Comparison of ENCODE assay signal across 16 cellular contexts in the genomic region with DNA sequence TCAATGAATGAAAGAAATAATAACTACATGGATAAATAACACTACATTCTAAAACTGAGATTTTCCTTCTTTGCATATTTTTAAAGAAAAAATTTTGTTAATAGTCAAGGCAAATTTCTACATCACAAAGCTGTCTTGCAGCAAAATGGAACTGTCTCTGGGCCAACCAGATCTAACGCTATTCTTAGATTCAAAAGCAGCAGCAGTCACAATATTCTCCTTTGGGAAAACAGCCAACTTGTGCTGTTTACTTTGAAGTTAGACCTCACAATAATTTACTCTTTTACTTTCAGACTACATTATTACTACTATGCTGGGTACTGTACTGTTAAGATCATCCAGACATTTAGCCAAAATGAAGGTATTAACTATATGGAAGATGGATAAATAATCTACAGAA.
DNase-seq lines count a peak whose midpoint lies in the region; ATAC-seq and TF ChIP-seq lines count a peak whose summit lies in the region.
"Had no signal": no experiment of that assay in that cellular context is flagged by ENCODE, and none has a peak within 500 bp of the region (broad histone marks: within the 10 kb centered on the region; RNA-seq: fewer than 3 reads in every experiment).

No MANE protein-coding gene starts in this region.

- H3F3A ChIP-seq in neural cell (ENCODE audit: insufficient read depth, low read length, poor library complexity, severe bottlenecking), result no peaks in the 10 kb centered on the region

- DNase-seq in IMR-90 (peak; percentile 18), fibroblast of villous mesenchyme (ENCODE audit: low read depth) (peak; percentile 12), ACHN (no peak)
- DNase-seq in activated CD4-positive, alpha-beta T cell treated with anti-CD3 and anti-CD28 coated beads, Interleukin-2, amount 10 ng/mL, durations not matched to agents 24 days and 14 days, result no peak
- DNase-seq: HCEC 1CT, NCI-H1436 treated with DMSO at 0.1 percent for 48 hours, NCI-H2081, NCI-H226, NCI-H526 treated with DMSO at 0.1 percent for 48 hours, PC-3, SK-N-SH had no signal

- H3K36me3 Mint-ChIP-seq in brain, result peaks cover 47% of the 10 kb centered on the region
- no peaks in the 10 kb centered on the region for H3K36me3 Mint-ChIP-seq in activated CD4-positive, alpha-beta T cell treated with anti-CD3 and anti-CD28 coated beads, Interleukin-2, amount 10 ng/mL, durations not matched to agents 24 days and 14 days (ENCODE audit: low read depth)

- intact Hi-C loops in IMR-90 (cut with micrococcal nuclease), result no loop called here
- intact Hi-C loops in activated CD4-positive, alpha-beta T cell treated with anti-CD3 and anti-CD28 coated beads, Interleukin-2, amount 10 ng/mL, durations not matched to agents 24 days and 14 days (cut with micrococcal nuclease), result no loop called here

- BruUV-seq in IMR-90 (replicated peaks; lab: Mats Ljungman, UMichigan), result no TSS peak

- in situ Hi-C loops in IMR-90 (cut with MboI; ENCODE audit: low sequenced_read_pairs) (no loop called here), ACHN (cut with HindIII; ENCODE audit: low pct_ligation_motif_present, low pct_unique_long_range_greater_than_20kb, low sequenced_read_pairs) (no loop called here)

- no peak overlapping the region for H3K23ac ChIP-seq in IMR-90 (ENCODE audit: low read depth, low read length)

- no peak overlapping the region for H3K4ac ChIP-seq in IMR-90 (ENCODE audit: low read depth, low read length)

- H4K91ac ChIP-seq in IMR-90 (ENCODE audit: insufficient read depth, low read depth, low read length), result no peak overlapping the region

- no CpG with 5 or more reads among the region's 1 CpG for WGBS in IMR-90 (ENCODE audit: extremely low coverage in 2 of 2, insufficient read length in 1 of 2), 2 experiments

- H3K4me2 ChIP-seq in IMR-90 (ENCODE audit: low read depth, low read length) (no peak overlapping the region), neural cell (ENCODE audit: low read length) (peak overlapping the region; percentile 38)
- H3K4me2 ChIP-seq: BLaER1, SK-N-SH had no signal

- no peaks in the 10 kb centered on the region for H3K4me1 ChIP-seq in IMR-90 (ENCODE audit: control insufficient read depth, insufficient read depth, low read length)

- H2BK5ac ChIP-seq in IMR-90 (ENCODE audit: low read depth, low read length, poor library complexity, severe bottlenecking), result no peak overlapping the region

- TF ChIP-seq EP300 in neural cell (conservative IDR thresholded peaks at IDR 0.05; ENCODE audit: poor library complexity, severe bottlenecking), result no peak

- H3K4me3 ChIP-seq in IMR-90 (ENCODE audit: insufficient read depth, low read depth, low read length), result no peak overlapping the region
- no peak overlapping the region for H3K4me3 ChIP-seq in fibroblast of villous mesenchyme (ENCODE audit: low read depth, low read length)
- H3K4me3 ChIP-seq in neural cell (ENCODE audit: low read length), result peak overlapping the region; percentile 1
- H3K4me3 ChIP-seq: BLaER1 had no signal

- no peak overlapping the region for H4K5ac ChIP-seq in IMR-90 (ENCODE audit: low read depth, low read length)

- TF ChIP-seq RAD21 in IMR-90 (IDR thresholded peaks at IDR 0.05; ENCODE audit: low read length), result no peak
- TF ChIP-seq RAD21 in neural cell (conservative IDR thresholded peaks at IDR 0.05), result no peak

- H3K9me3 Mint-ChIP-seq in brain, result peaks cover 2 to 16% (median 6%) of the 10 kb centered on the region in 5 experiments
- H3K9me3 Mint-ChIP-seq in activated CD4-positive, alpha-beta T cell treated with anti-CD3 and anti-CD28 coated beads, Interleukin-2, amount 10 ng/mL, durations not matched to agents 24 days and 14 days, result no peaks in the 10 kb centered on the region

- H3K36me3 ChIP-seq in IMR-90 (ENCODE audit: control insufficient read depth, insufficient read depth, low read length) (no peaks in the 10 kb centered on the region), neural cell (ENCODE audit: insufficient read depth, low read length) (no peaks in the 10 kb centered on the region)

- no peaks in the 10 kb centered on the region for H3K27me3 Mint-ChIP-seq in brain
- H3K27me3 Mint-ChIP-seq in activated CD4-positive, alpha-beta T cell treated with anti-CD3 and anti-CD28 coated beads, Interleukin-2, amount 10 ng/mL, durations not matched to agents 24 days and 14 days, result peaks cover 2% of the 10 kb centered on the region

- H2AK9ac ChIP-seq in IMR-90 (replicated peaks; ENCODE audit: low read depth, low read length, poor library complexity), result no peak overlapping the region

- H2BK15ac ChIP-seq in IMR-90 (ENCODE audit: low read depth, low read length), result no peak overlapping the region

- no peak overlapping the region for H3K56ac ChIP-seq in IMR-90 (ENCODE audit: extremely low read depth, insufficient read depth, low read length)

- peak overlapping the region in 3 of 5 experiments; percentile 36 to 63 (median 61) for H3K27ac Mint-ChIP-seq in brain
- no peak overlapping the region for H3K27ac Mint-ChIP-seq in activated CD4-positive, alpha-beta T cell treated with anti-CD3 and anti-CD28 coated beads, Interleukin-2, amount 10 ng/mL, durations not matched to agents 24 days and 14 days

- CTCF ChIA-PET in IMR-90 (lab: Yijun Ruan, JAX), result no interaction called here

- ATAC-seq in IMR-90 (ENCODE audit: low read depth) (no peak), HG03439 (IDR thresholded peaks at IDR 0.05; ENCODE audit: unreplicated experiment) (no peak)
- ATAC-seq: Right ventricle myocardium inferior had no signal

- H3K9me3 ChIP-seq in IMR-90 (ENCODE audit: control insufficient read depth, insufficient read depth, low read length) (no peaks in the 10 kb centered on the region), neural cell (ENCODE audit: low read length) (no peaks in the 10 kb centered on the region)
- H3K9me3 ChIP-seq: BLaER1, SK-N-SH had no signal

- no peak overlapping the region for H2AK5ac ChIP-seq in IMR-90 (ENCODE audit: low read depth, low read length)

- TF ChIP-seq CTCF in IMR-90 (conservative IDR thresholded peaks at IDR 0.05; ENCODE audit: low read depth, low read length) (no peak), brain (conservative IDR thresholded peaks at IDR 0.05) (no peak), fibroblast of villous mesenchyme (IDR thresholded peaks at IDR 0.05; ENCODE audit: insufficient read depth, low read depth, low read length) (no peak), neural cell (IDR thresholded peaks at IDR 0.05; ENCODE audit: poor library complexity, severe bottlenecking) (no peak)

- no peak overlapping the region for H3K4me3 Mint-ChIP-seq in brain
- no peak overlapping the region for H3K4me3 Mint-ChIP-seq in activated CD4-positive, alpha-beta T cell treated with anti-CD3 and anti-CD28 coated beads, Interleukin-2, amount 10 ng/mL, durations not matched to agents 24 days and 14 days

- H2AFZ ChIP-seq in IMR-90 (replicated peaks; ENCODE audit: low read length, poor library complexity) (no peak overlapping the region), neural cell (ENCODE audit: low read depth, low read length) (no peak overlapping the region)

- H2BK20ac ChIP-seq in IMR-90 (ENCODE audit: low read depth, low read length), result no peak overlapping the region

- no peaks in the 10 kb centered on the region for H3K79me1 ChIP-seq in IMR-90 (ENCODE audit: low read depth in 1 of 2, low read length in 2 of 2)

- no peaks in the 10 kb centered on the region for H3K79me2 ChIP-seq in neural cell (replicated peaks; ENCODE audit: insufficient read depth, low read length)

- no peaks in the 10 kb centered on the region for H3K9me2 ChIP-seq in neural cell (ENCODE audit: insufficient read depth, low read length)
- H3K9me2 ChIP-seq: SK-N-SH had no signal

- H3K9ac ChIP-seq in IMR-90 (ENCODE audit: low read depth, low read length) (no peak overlapping the region), neural cell (ENCODE audit: low read length) (peak overlapping the region; percentile 30)
- H3K9ac ChIP-seq: BLaER1, SK-N-SH had no signal

- H4K8ac ChIP-seq in IMR-90 (ENCODE audit: low read depth in 2 of 2, low read length in 2 of 2), result no peak overlapping the region

- no peaks in the 10 kb centered on the region for H4K20me1 ChIP-seq in IMR-90 (ENCODE audit: insufficient read depth, low read length)
- no peaks in the 10 kb centered on the region for H4K20me1 ChIP-seq in neural cell (ENCODE audit: insufficient read depth)
- H4K20me1 ChIP-seq: BLaER1 had no signal

- H3K27me3 ChIP-seq in IMR-90 (ENCODE audit: control insufficient read depth, insufficient read depth, low read length), result no peaks in the 10 kb centered on the region
- H3K27me3 ChIP-seq in neural cell (ENCODE audit: insufficient read depth, low read depth, low read length), result no peaks in the 10 kb centered on the region
- H3K27me3 ChIP-seq: BLaER1 had no signal

- H3K4me1 Mint-ChIP-seq in brain, result peaks cover 19% of the 10 kb centered on the region
- H3K4me1 Mint-ChIP-seq in activated CD4-positive, alpha-beta T cell treated with anti-CD3 and anti-CD28 coated beads, Interleukin-2, amount 10 ng/mL, durations not matched to agents 24 days and 14 days, result peaks cover 2% of the 10 kb centered on the region

- POLR2A ChIA-PET in IMR-90 (lab: Charles Lee; ENCODE audit: unreplicated experiment), result no interaction called here

- H3K18ac ChIP-seq in IMR-90 (ENCODE audit: low read depth, low read length), result no peak overlapping the region

- TF ChIP-seq POLR2A in IMR-90 (IDR thresholded peaks at IDR 0.05; ENCODE audit: low read depth, low read length), result no peak

- H3K27ac ChIP-seq in IMR-90 (ENCODE audit: insufficient read depth, low read length) (no peak overlapping the region), neural cell (ENCODE audit: low read length) (peak overlapping the region; percentile 90)
- H3K27ac ChIP-seq: BLaER1 had no signal

- H3K14ac ChIP-seq in IMR-90 (replicated peaks; ENCODE audit: low read depth, low read length), result no peak overlapping the region

- H2BK120ac ChIP-seq in IMR-90 (ENCODE audit: low read depth, low read length), result no peak overlapping the region

- H3K9me1 ChIP-seq in IMR-90 (ENCODE audit: insufficient read depth, low read length), result no peaks in the 10 kb centered on the region

- dilution Hi-C loops in IMR-90 (cut with HindIII; ENCODE audit: low sequenced_read_pairs, unreplicated experiment), result no loop called here

TF ChIP-seq in neural cell, 6 proteins besides CTCF, POLR2A, EP300 and RAD21 (continues in another document):
- TF ChIP-seq SMC3 (conservative IDR thresholded peaks at IDR 0.05; ENCODE audit: poor library complexity), result no peak
- no peak for TF ChIP-seq POLR2AphosphoS5 (IDR thresholded peaks at IDR 0.05)
- no peak for TF ChIP-seq MXI1 (conservative IDR thresholded peaks at IDR 0.05; ENCODE audit: poor library complexity, severe bottlenecking)
- TF ChIP-seq TAF1 (IDR thresholded peaks at IDR 0.05; ENCODE audit: low read depth), result no peak

Comparison
In these comparisons a context has a peak if more than half of its experiments do, and no peak if none do; other contexts are left out.
1. DNase-seq: peak in IMR-90 (single experiment) and fibroblast of villous mesenchyme (single experiment); none in ACHN (single experiment) and activated CD4-positive, alpha-beta T cell treated with anti-CD3 and anti-CD28 coated beads, Interleukin-2, amount 10 ng/mL, durations not matched to agents 24 days and 14 days (single experiment).